ENCODE assay signal across 10 cellular contexts in the genomic region with DNA sequence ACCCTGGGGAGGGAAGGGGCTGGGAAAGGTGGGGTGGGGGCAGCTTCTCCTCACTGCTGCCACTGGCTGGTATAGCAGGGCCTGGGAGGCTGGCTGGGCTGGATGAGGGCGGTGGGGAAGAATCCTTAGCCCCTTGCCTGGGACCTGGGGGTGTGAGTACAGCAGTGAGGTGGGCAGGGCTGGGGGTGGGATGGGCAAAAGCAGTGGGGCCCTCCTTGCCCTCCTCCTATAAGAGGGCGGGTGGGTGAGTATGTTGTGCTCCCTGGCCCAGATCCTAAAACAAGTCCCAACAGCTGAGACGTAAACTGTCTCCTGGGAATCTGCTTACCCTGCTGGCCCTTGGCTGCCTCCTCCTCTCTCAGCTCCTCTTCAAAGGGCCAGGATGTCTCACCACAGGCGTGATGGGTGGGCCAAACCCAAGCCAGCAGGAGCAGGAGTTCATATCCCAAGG. TPM values are rescaled to one million over a fixed set of nuclear protein-coding genes. Genes with fewer than 3 reads are reported as not detected.
DNase-seq lines count a peak whose midpoint lies in the region; ATAC-seq and TF ChIP-seq lines count a peak whose summit lies in the region.
"Had no signal": no experiment of that assay in that cellular context is flagged by ENCODE, and none has a peak within 500 bp of the region (broad histone marks: within the 10 kb centered on the region; RNA-seq: fewer than 3 reads in every experiment).

No MANE protein-coding gene starts in this region.

- H3K9me3 ChIP-seq in CD4-positive, alpha-beta T cell (ENCODE audit: control insufficient read depth, low read length) = no peaks in the 10 kb centered on the region
- H3K9me3 ChIP-seq in SJSA1 (replicated peaks) = no peaks in the 10 kb centered on the region
- no peaks in the 10 kb centered on the region for H3K9me3 ChIP-seq in prostate gland
- H3K9me3 ChIP-seq: colonic mucosa had no signal

- peaks cover 4% of the 10 kb centered on the region for H3K36me3 Mint-ChIP-seq in CD4-positive, alpha-beta T cell (ENCODE audit: low read depth)
- peaks cover 18% of the 10 kb centered on the region for H3K36me3 Mint-ChIP-seq in Calu3 (ENCODE audit: insufficient read depth, unreplicated experiment)

- no peak for DNase-seq in CD4-positive, alpha-beta T cell
- peak; percentile 90 to 95 for DNase-seq in SJSA1 (ENCODE audit: low read depth in 1 of 2, low spot score in 2 of 2)
- DNase-seq in fibroblast of mammary gland (ENCODE audit: low read depth) = peak; percentile 85
- no peak for DNase-seq in prostate gland (ENCODE audit: low spot score)
- DNase-seq in glomerular visceral epithelial cell (ENCODE audit: extremely low spot score) = no peak
- no peak for DNase-seq in Calu3
- DNase-seq: colonic mucosa, MM.1S had no signal

- no peak overlapping the region for H3K27ac ChIP-seq in CD4-positive, alpha-beta T cell (ENCODE audit: low read depth, low read length)
- H3K27ac ChIP-seq in SJSA1 = peak overlapping the region; percentile 65
- H3K27ac ChIP-seq in prostate gland = peak overlapping the region; percentile 19 to 51

- H3K27me3 Mint-ChIP-seq in CD4-positive, alpha-beta T cell = no peaks in the 10 kb centered on the region
- no peaks in the 10 kb centered on the region for H3K27me3 Mint-ChIP-seq in Calu3 (ENCODE audit: unreplicated experiment)

- no peaks in the 10 kb centered on the region for H3K9me3 Mint-ChIP-seq in CD4-positive, alpha-beta T cell
- H3K9me3 Mint-ChIP-seq in Calu3 (ENCODE audit: low read depth, unreplicated experiment) = no peaks in the 10 kb centered on the region

- no peak for TF ChIP-seq POLR2A in prostate gland (IDR thresholded peaks at IDR 0.05)

- H3K4me1 Mint-ChIP-seq in CD4-positive, alpha-beta T cell (ENCODE audit: low read depth) = peaks cover 61% of the 10 kb centered on the region
- H3K4me1 Mint-ChIP-seq in Calu3 (ENCODE audit: low read depth, unreplicated experiment) = peaks cover 12% of the 10 kb centered on the region

- BruUV-seq in Calu3 (replicated peaks; lab: Mats Ljungman, UMichigan) = no TSS peak

- peak overlapping the region; percentile 65 for H3K27ac Mint-ChIP-seq in CD4-positive, alpha-beta T cell
- H3K27ac Mint-ChIP-seq in Calu3 (ENCODE audit: unreplicated experiment) = no peak overlapping the region

- H3K27me3 ChIP-seq in CD4-positive, alpha-beta T cell (ENCODE audit: control insufficient read depth, insufficient read depth, low read length) = no peaks in the 10 kb centered on the region
- H3K27me3 ChIP-seq in SJSA1 (replicated peaks) (no peaks in the 10 kb centered on the region), prostate gland (replicated peaks; ENCODE audit: insufficient read depth) (no peaks in the 10 kb centered on the region)
- H3K27me3 ChIP-seq: colonic mucosa had no signal

- H3K36me3 ChIP-seq in SJSA1 = peaks cover 50% of the 10 kb centered on the region
- H3K36me3 ChIP-seq in prostate gland = no peaks in the 10 kb centered on the region
- H3K36me3 ChIP-seq: colonic mucosa had no signal

- POLR2A ChIA-PET in CD4-positive, alpha-beta T cell (lab: Charles Lee) = interaction anchor here (0.5 to 4.2 kb wide), 3 partner anchors 9 to 122 kb away, joined by 3 to 44 read pairs (median 3); a partner anchor contains a TSS

- peak overlapping the region; percentile 90 for H3K4me3 Mint-ChIP-seq in CD4-positive, alpha-beta T cell
- H3K4me3 Mint-ChIP-seq in Calu3 (ENCODE audit: low read depth, unreplicated experiment) = no peak overlapping the region

- no peak for ATAC-seq in CD4-positive, alpha-beta T cell (ENCODE audit: poor library complexity)
- no peak for ATAC-seq in GM18861 (IDR thresholded peaks at IDR 0.05; ENCODE audit: unreplicated experiment)
- no peak for ATAC-seq in HG03025 (IDR thresholded peaks at IDR 0.05; ENCODE audit: low FRiP score, unreplicated experiment)

- no peak for TF ChIP-seq CTCF in CD4-positive, alpha-beta T cell (IDR thresholded peaks at IDR 0.05)
- no peak for TF ChIP-seq CTCF in fibroblast of mammary gland (conservative IDR thresholded peaks at IDR 0.05; ENCODE audit: control insufficient read depth, insufficient read depth, low read depth, low read length)
- TF ChIP-seq CTCF in prostate gland (IDR thresholded peaks at IDR 0.05) = no peak
- TF ChIP-seq CTCF in Calu3 (IDR thresholded peaks at IDR 0.05; ENCODE audit: unreplicated experiment) = no peak

- H3K4me3 ChIP-seq in SJSA1 = peak overlapping the region; percentile 69
- H3K4me3 ChIP-seq in fibroblast of mammary gland (ENCODE audit: control insufficient read depth, low read depth, low read length) = peak overlapping the region; percentile 19
- H3K4me3 ChIP-seq in prostate gland = no peak overlapping the region
- H3K4me3 ChIP-seq: colonic mucosa had no signal

- peaks cover 57% of the 10 kb centered on the region for H3K4me1 ChIP-seq in SJSA1 (replicated peaks)
- H3K4me1 ChIP-seq in prostate gland (replicated peaks) = no peaks in the 10 kb centered on the region
- H3K4me1 ChIP-seq: colonic mucosa had no signal

- intact Hi-C loops in CD4-positive, alpha-beta T cell (cut with DNase I, micrococcal nuclease) = loop anchor here in 1 of 2 experiments (5.0 kb wide), 2 partner anchors 84 to 204 kb away; a partner anchor contains a TSS
- intact Hi-C loops in prostate gland (cut with DNase I) (no loop called here), Calu3 (cut with micrococcal nuclease; ENCODE audit: unreplicated experiment) (no loop called here)

- CTCF ChIA-PET in CD4-positive, alpha-beta T cell (lab: Charles Lee) = interaction anchor here (1.4 to 3.6 kb wide), 2 partner anchors 13 to 85 kb away, joined by 3 to 18 read pairs; a partner anchor contains a TSS
- CTCF ChIA-PET in Calu3 (lab: Charles Lee) = interaction anchor here (0.6 kb wide), 1 partner anchor 9 kb away, joined by 3 read pairs; no protein-coding TSS in a partner anchor

- 21% methylated on average over 4 of the region's 4 CpGs for WGBS in prostate gland

RNA-seq across cellular contexts. Expression of a gene that starts 2.2 kb away (rescaled TPM):
- total RNA-seq in CD4-positive, alpha-beta T cell = 1 to 10 TPM; 9.2 to 9.8 TPM
- 35.7 and 43.5 TPM in 2 replicates for total RNA-seq in SJSA1 (2014; rRNA removed; shearing (Covaris generic))
- total RNA-seq in prostate gland (10 to 100 TPM; 17.3 to 63.1 TPM), Calu3 (2022) (10.0 and 11.8 TPM in 2 replicates)

RNA-seq across cellular contexts. Expression of a gene that starts 16.9 kb away (rescaled TPM):
- 1 to 10 TPM; 2.8 to 3.9 TPM for total RNA-seq in CD4-positive, alpha-beta T cell
- 0.60 and 4.3 TPM in 2 replicates for total RNA-seq in SJSA1 (2014; rRNA removed; shearing (Covaris generic))
- total RNA-seq in prostate gland (1 to 10 TPM; 3.0 to 8.0 TPM), Calu3 (2022) (4.0 and 4.7 TPM in 2 replicates)

Comparison
In these comparisons a context has a peak if more than half of its experiments do, and no peak if none do; other contexts are left out.
1. DNase-seq: peak in SJSA1 (2 of 2) and fibroblast of mammary gland (single experiment); none in CD4-positive, alpha-beta T cell (0 of 10), prostate gland (single experiment), glomerular visceral epithelial cell (single experiment) and Calu3 (single experiment).
2. H3K4me3 ChIP-seq: peak in SJSA1 (single experiment) and fibroblast of mammary gland (single experiment); none in prostate gland (0 of 2).